10 cellular contexts compared by ENCODE assay signal in the genomic region with DNA sequence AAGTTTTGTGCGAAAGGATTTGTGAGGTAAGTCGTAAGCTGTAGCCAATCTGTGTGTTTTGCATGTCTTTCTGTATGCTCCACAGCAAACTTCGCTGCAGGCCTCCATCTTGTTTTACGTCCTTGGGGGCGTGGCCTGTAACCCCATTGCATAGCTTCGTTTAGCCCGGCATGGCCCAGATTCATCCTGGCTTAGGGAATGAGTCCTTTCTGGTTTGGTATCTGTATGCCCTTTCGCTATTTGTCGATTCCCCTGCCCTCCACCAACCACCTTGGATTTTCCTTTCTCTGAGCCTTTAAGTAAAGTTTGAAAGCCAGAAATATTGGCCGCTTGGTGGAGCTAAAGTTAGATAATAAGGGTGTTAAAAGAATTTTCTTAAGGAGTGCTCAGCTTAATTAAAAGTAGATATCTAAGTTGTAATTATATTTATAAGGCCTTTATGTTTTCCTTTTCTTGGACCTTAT. TPM values are rescaled to one million over a fixed set of nuclear protein-coding genes. Genes with fewer than 3 reads are reported as not detected.
DNase-seq lines count a peak whose midpoint lies in the region; ATAC-seq, FAIRE-seq and TF ChIP-seq lines count a peak whose summit lies in the region.
"Had no signal": no experiment of that assay in that cellular context is flagged by ENCODE, and none has a peak within 500 bp of the region (broad histone marks: within the 10 kb centered on the region; RNA-seq: fewer than 3 reads in every experiment).

No MANE protein-coding gene starts in this region.

- FAIRE-seq in pancreas (lab: Jason Lieb, UNC), result no peak

- peaks cover 2% of the 10 kb centered on the region for H3K36me3 ChIP-seq in GM06990 (ENCODE audit: control insufficient read depth, insufficient read depth, low read length)
- H3K36me3 ChIP-seq in pancreas, result no peaks in the 10 kb centered on the region

- no peak for ATAC-seq in pancreas
- ATAC-seq in HG02938 (IDR thresholded peaks at IDR 0.05; ENCODE audit: unreplicated experiment), result no peak
- ATAC-seq in GM19467 (IDR thresholded peaks at IDR 0.05; ENCODE audit: unreplicated experiment), result no peak
- no peak for ATAC-seq in GM21786 (IDR thresholded peaks at IDR 0.05; ENCODE audit: unreplicated experiment)

- WGBS in pancreas, 2 donors, result 76% methylated on average over 10 of the region's 10 CpGs

- H3K9me3 ChIP-seq in pancreas, result no peaks in the 10 kb centered on the region

- H3K4me1 ChIP-seq in pancreas, result peaks cover 0 to 10% (median 5%) of the 10 kb centered on the region in 3 donors

- intact Hi-C loops in pancreas (cut with DNase I), result no loop called here

- no peak for TF ChIP-seq POLR2A in NB4 (IDR thresholded peaks at IDR 0.05; ENCODE audit: extremely low read depth, insufficient read length)

- H3K27ac Mint-ChIP-seq in chondrocyte (ENCODE audit: unreplicated experiment), result no peak overlapping the region

- H3K9me3 Mint-ChIP-seq in chondrocyte (ENCODE audit: low read depth), result peaks cover 9% of the 10 kb centered on the region

- TF ChIP-seq CTCF in GM06990 (IDR thresholded peaks at IDR 0.05; ENCODE audit: insufficient read depth, low read length, poor library complexity, severe bottlenecking) (peak; percentile 33), NB4 (IDR thresholded peaks at IDR 0.05; ENCODE audit: low read depth, low read length) (peak; percentile 14), chondrocyte (IDR thresholded peaks at IDR 0.05) (peak; percentile 72), pancreas (IDR thresholded peaks at IDR 0.05) (no peak)

- H3K27ac ChIP-seq in pancreas, result peak overlapping the region in 1 of 4 donors; percentile 93

- H3K4me1 Mint-ChIP-seq in chondrocyte (ENCODE audit: low read depth), result peaks cover 26% of the 10 kb centered on the region

- DNase-seq in GM06990 (ENCODE audit: extremely low read depth, insufficient read length) (no peak), NB4 (ENCODE audit: low read depth) (peak; percentile 51), chondrocyte (ENCODE audit: low spot score) (no peak), pancreas (no peak), NCI-H2227 (lab: John Stamatoyannopoulos, UW; ENCODE audit: unreplicated experiment) (no peak)
- DNase-seq: NCI-H2227 treated with DMSO at 0.1 percent for 48 hours had no signal

- H3K4me3 ChIP-seq in GM06990 (replicated peaks; ENCODE audit: low read depth, low read length) (peak overlapping the region; percentile 79), NB4 (ENCODE audit: low read depth, low read length) (peak overlapping the region; percentile 83), pancreas (peak overlapping the region in 3 of 4 donors; percentile 57 to 71 (median 62))

- H3K36me3 Mint-ChIP-seq in chondrocyte (ENCODE audit: low read depth), result peaks cover 9% of the 10 kb centered on the region

- H3K4me3 Mint-ChIP-seq in chondrocyte (ENCODE audit: unreplicated experiment), result peak overlapping the region; percentile 88

- H3K27me3 ChIP-seq in GM06990 (replicated peaks; ENCODE audit: control insufficient read depth, insufficient read depth, low read length) (no peaks in the 10 kb centered on the region), pancreas (no peaks in the 10 kb centered on the region)

- no peaks in the 10 kb centered on the region for H3K27me3 Mint-ChIP-seq in chondrocyte (ENCODE audit: low read depth)

RNA-seq across cellular contexts. Expression of a gene that starts 1.1 kb away (rescaled TPM):
- total RNA-seq in chondrocyte (6.9 to 12.5 TPM (median 7.0 TPM) in 3 replicates), pancreas (10 to 100 TPM in 1 of 6 donors, 1 to 10 TPM in 5; 6.1 to 11.3 (median 8.0) TPM)
- polyA plus RNA-seq in pancreas, result 10 to 100 TPM; 17.8 to 27.8 TPM

RNA-seq across cellular contexts. Expression of a gene that starts 54.7 kb away (rescaled TPM):
- total RNA-seq in chondrocyte (not detected in 3 replicates), pancreas (under 1 TPM in 1 of 6 donors, not detected in 5; 0.17 TPM)
- polyA plus RNA-seq in pancreas, result not detected
- total RNA-seq: lung had no signal
- polyA plus RNA-seq: lung had no signal

Comparison
In these comparisons a context has a peak if more than half of its experiments do, and no peak if none do; other contexts are left out.
1. CTCF ChIP-seq: peak in GM06990 (single experiment), NB4 (single experiment) and chondrocyte (single experiment); none in pancreas (0 of 4).
2. Peak in every context shown above with its lines, with median percentiles within 50 percentile points of each other: H3K4me3 ChIP-seq.